In the genomic region with DNA sequence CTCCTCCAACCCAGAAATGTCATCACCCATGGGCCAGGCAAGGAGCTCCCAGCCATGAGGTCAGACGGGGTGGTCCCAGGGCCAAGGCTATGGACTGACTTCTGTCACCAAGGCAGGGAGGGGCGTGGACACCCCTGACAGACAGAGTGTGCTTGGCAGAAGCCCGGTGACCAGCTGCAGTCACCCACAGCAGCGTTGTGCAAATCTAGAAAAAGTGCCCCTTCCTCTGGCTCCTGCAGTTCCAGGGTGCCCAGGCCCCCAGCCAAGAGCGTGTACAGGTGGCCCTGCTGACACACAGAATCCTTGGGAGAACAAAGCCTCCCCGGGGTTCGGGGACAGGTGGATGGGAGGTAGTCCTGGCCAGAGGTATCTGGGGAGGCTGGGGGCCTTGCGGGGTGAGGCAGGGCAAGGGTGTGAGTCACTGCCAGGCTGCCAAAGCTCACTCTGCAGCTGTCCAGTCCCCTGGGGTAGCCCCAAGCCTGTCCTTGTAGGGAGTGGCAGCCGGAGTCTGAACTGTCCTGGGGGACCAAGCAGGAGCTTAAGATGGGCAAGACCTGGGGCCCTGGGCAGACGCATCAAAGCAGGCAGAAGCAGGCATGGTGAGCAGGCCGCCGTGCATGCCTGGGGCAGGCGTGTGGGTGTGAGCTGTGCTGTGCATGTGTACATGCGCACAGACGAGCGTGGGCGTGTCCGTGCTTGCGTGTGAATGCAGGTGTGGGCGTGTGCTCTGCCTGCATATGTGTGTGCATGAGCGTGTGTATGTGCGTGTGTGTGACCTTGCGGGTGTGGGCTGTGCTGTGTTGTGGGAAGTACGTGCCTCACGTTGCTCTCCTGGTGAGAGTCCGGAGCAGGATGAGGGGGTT, we compare ENCODE assay signal across 1 cellular context.
TF ChIP-seq lines count a peak whose summit lies in the region.

No MANE protein-coding gene starts in this region.

TF ChIP-seq in HepG2, 621 proteins besides CTCF, POLR2A, EP300 and RAD21 (continued from another document and continues in another):
- no peak for TF ChIP-seq KDM6A (CRISPR knock-in tag; IDR thresholded peaks at IDR 0.05; ENCODE audit: low read depth)
- TF ChIP-seq TOPORS (CRISPR knock-in tag; IDR thresholded peaks at IDR 0.05): no peak; the same call in 1 of the 2 replicates
- no peak for TF ChIP-seq ZNF850 (CRISPR knock-in tag; conservative IDR thresholded peaks at IDR 0.05)
- TF ChIP-seq PHF5A (CRISPR knock-in tag; IDR thresholded peaks at IDR 0.05; ENCODE audit: low read depth, unreplicated experiment): no peak
- TF ChIP-seq FOXA3 (CRISPR knock-in tag; IDR thresholded peaks at IDR 0.05): peak; percentile 45; the same call in 1 of the 2 replicates
- no peak for TF ChIP-seq ZKSCAN5 (CRISPR knock-in tag; IDR thresholded peaks at IDR 0.05)
- TF ChIP-seq, protein P1, sequence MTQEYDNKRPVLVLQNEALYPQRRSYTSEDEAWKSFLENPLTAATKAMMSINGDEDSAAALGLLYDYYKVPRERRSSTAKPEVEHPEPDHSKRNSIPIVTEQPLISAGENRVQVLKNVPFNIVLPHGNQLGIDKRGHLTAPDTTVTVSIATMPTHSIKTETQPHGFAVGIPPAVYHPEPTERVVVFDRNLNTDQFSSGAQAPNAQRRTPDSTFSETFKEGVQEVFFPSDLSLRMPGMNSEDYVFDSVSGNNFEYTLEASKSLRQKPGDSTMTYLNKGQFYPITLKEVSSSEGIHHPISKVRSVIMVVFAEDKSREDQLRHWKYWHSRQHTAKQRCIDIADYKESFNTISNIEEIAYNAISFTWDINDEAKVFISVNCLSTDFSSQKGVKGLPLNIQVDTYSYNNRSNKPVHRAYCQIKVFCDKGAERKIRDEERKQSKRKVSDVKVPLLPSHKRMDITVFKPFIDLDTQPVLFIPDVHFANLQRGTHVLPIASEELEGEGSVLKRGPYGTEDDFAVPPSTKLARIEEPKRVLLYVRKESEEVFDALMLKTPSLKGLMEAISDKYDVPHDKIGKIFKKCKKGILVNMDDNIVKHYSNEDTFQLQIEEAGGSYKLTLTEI (CRISPR knock-in tag; conservative IDR thresholded peaks at IDR 0.05): no peak
- TF ChIP-seq ZIK1 (CRISPR knock-in tag; IDR thresholded peaks at IDR 0.05; ENCODE audit: borderline replicate concordance, low read depth): no peak
- TF ChIP-seq, protein P2, sequence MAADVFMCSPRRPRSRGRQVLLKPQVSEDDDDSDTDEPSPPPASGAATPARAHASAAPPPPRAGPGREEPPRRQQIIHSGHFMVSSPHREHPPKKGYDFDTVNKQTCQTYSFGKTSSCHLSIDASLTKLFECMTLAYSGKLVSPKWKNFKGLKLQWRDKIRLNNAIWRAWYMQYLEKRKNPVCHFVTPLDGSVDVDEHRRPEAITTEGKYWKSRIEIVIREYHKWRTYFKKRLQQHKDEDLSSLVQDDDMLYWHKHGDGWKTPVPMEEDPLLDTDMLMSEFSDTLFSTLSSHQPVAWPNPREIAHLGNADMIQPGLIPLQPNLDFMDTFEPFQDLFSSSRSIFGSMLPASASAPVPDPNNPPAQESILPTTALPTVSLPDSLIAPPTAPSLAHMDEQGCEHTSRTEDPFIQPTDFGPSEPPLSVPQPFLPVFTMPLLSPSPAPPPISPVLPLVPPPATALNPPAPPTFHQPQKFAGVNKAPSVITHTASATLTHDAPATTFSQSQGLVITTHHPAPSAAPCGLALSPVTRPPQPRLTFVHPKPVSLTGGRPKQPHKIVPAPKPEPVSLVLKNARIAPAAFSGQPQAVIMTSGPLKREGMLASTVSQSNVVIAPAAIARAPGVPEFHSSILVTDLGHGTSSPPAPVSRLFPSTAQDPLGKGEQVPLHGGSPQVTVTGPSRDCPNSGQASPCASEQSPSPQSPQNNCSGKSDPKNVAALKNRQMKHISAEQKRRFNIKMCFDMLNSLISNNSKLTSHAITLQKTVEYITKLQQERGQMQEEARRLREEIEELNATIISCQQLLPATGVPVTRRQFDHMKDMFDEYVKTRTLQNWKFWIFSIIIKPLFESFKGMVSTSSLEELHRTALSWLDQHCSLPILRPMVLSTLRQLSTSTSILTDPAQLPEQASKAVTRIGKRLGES (CRISPR knock-in tag; IDR thresholded peaks at IDR 0.05; ENCODE audit: borderline replicate concordance): no peak
- TF ChIP-seq NR3C1 (CRISPR knock-in tag; IDR thresholded peaks at IDR 0.05): no peak
- TF ChIP-seq SP1 (IDR thresholded peaks at IDR 0.05): no peak
- TF ChIP-seq SP1 (CRISPR knock-in tag; IDR thresholded peaks at IDR 0.05): peak; percentile 75
- TF ChIP-seq, protein P3, sequence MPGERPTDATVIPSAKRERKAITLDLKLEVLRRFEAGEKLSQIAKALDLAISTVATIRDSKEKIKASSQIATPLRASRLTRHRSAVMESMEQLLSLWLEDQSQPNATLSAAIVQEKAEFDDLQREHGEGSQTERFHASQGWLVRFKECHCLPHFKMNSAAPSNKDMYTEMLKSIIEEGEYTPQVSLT (CRISPR knock-in tag; IDR thresholded peaks at IDR 0.05; ENCODE audit: borderline replicate concordance, low read depth): no peak
- TF ChIP-seq TBP (CRISPR knock-in tag; IDR thresholded peaks at IDR 0.05): no peak
- no peak for TF ChIP-seq ZNF543 (CRISPR knock-in tag; IDR thresholded peaks at IDR 0.05)
- TF ChIP-seq ZNF589 (CRISPR knock-in tag; conservative IDR thresholded peaks at IDR 0.05): 0 out of 2 replicates have a peak, but pooled peaks have one; percentile 50
- no peak for TF ChIP-seq ZNF20 (CRISPR knock-in tag; IDR thresholded peaks at IDR 0.05)
- peak; percentile 43; the same call in 1 of the 2 replicates for TF ChIP-seq POLR2AphosphoS5 (IDR thresholded peaks at IDR 0.05; ENCODE audit: low read depth, low read length)
- TF ChIP-seq CENPT (CRISPR knock-in tag; IDR thresholded peaks at IDR 0.05; ENCODE audit: low read depth): no peak
- TF ChIP-seq MTF2 (CRISPR knock-in tag; IDR thresholded peaks at IDR 0.05; ENCODE audit: borderline replicate concordance): no peak
- TF ChIP-seq BORCS8-MEF2B (CRISPR knock-in tag; IDR thresholded peaks at IDR 0.05): peak; percentile 0; the same call in 1 of the 2 replicates
- TF ChIP-seq NFIC (IDR thresholded peaks at IDR 0.05; ENCODE audit: low read length): no peak
- TF ChIP-seq RORA (CRISPR knock-in tag; IDR thresholded peaks at IDR 0.05): no peak
- TF ChIP-seq, protein P4, sequence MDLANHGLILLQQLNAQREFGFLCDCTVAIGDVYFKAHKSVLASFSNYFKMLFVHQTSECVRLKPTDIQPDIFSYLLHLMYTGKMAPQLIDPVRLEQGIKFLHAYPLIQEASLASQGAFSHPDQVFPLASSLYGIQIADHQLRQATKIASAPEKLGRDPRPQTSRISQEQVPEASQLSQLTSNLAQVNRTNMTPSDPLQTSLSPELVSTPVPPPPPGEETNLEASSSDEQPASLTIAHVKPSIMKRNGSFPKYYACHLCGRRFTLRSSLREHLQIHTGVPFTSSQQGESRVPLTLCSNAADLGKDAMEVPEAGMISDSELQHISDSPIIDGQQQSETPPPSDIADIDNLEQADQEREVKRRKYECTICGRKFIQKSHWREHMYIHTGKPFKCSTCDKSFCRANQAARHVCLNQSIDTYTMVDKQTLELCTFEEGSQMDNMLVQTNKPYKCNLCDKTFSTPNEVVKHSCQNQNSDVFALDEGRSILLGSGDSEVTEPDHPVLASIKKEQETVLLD (CRISPR knock-in tag; IDR thresholded peaks at IDR 0.05; ENCODE audit: low read depth): peak; percentile 47; the same call in 1 of the 2 replicates
- TF ChIP-seq, protein P5, sequence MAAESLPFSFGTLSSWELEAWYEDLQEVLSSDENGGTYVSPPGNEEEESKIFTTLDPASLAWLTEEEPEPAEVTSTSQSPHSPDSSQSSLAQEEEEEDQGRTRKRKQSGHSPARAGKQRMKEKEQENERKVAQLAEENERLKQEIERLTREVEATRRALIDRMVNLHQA (CRISPR knock-in tag; IDR thresholded peaks at IDR 0.05): no peak
- no peak for TF ChIP-seq TBL1XR1 (IDR thresholded peaks at IDR 0.05; ENCODE audit: borderline replicate concordance, low read length, partially characterized antibody)
- TF ChIP-seq CEBPB (IDR thresholded peaks at IDR 0.05; ENCODE audit: borderline replicate concordance, low read depth, low read length): no peak
- no peak for TF ChIP-seq MIER2 (CRISPR knock-in tag; IDR thresholded peaks at IDR 0.05)
- TF ChIP-seq PPARG (CRISPR knock-in tag; conservative IDR thresholded peaks at IDR 0.05): no peak
- no peak for TF ChIP-seq FLYWCH1 (CRISPR knock-in tag; IDR thresholded peaks at IDR 0.05)
- no peak for TF ChIP-seq XBP1 (CRISPR knock-in tag; IDR thresholded peaks at IDR 0.05)
- TF ChIP-seq ATAD3A (CRISPR knock-in tag; IDR thresholded peaks at IDR 0.05): no peak
- TF ChIP-seq MYC (CRISPR knock-in tag; IDR thresholded peaks at IDR 0.05; ENCODE audit: borderline replicate concordance): peak; percentile 49; the same call in 1 of the 2 replicates
- no peak for TF ChIP-seq GATAD1 (CRISPR knock-in tag; IDR thresholded peaks at IDR 0.05)
- TF ChIP-seq ZNF496 (CRISPR knock-in tag; IDR thresholded peaks at IDR 0.05; ENCODE audit: insufficient replicate concordance): no peak
- TF ChIP-seq, protein P6, sequence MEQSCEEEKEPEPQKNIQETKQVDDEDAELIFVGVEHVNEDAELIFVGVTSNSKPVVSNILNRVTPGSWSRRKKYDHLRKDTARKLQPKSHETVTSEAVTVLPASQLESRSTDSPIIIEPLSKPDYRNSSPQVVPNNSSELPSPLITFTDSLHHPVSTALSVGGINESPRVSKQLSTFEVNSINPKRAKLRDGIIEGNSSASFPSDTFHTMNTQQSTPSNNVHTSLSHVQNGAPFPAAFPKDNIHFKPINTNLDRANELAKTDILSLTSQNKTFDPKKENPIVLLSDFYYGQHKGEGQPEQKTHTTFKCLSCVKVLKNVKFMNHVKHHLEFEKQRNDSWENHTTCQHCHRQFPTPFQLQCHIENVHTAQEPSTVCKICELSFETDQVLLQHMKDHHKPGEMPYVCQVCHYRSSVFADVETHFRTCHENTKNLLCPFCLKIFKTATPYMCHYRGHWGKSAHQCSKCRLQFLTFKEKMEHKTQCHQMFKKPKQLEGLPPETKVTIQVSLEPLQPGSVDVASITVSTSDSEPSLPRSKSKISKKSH (CRISPR knock-in tag; IDR thresholded peaks at IDR 0.05; ENCODE audit: borderline replicate concordance): 0 out of 2 replicates have a peak, but pooled peaks have one; percentile 8
- TF ChIP-seq SOX5 (CRISPR knock-in tag; IDR thresholded peaks at IDR 0.05; ENCODE audit: borderline replicate concordance): peak; percentile 24; the same call in 1 of the 2 replicates
- TF ChIP-seq REL (CRISPR knock-in tag; conservative IDR thresholded peaks at IDR 0.05): 0 out of 2 replicates have a peak, but pooled peaks have one; percentile 48
- TF ChIP-seq, protein P7, sequence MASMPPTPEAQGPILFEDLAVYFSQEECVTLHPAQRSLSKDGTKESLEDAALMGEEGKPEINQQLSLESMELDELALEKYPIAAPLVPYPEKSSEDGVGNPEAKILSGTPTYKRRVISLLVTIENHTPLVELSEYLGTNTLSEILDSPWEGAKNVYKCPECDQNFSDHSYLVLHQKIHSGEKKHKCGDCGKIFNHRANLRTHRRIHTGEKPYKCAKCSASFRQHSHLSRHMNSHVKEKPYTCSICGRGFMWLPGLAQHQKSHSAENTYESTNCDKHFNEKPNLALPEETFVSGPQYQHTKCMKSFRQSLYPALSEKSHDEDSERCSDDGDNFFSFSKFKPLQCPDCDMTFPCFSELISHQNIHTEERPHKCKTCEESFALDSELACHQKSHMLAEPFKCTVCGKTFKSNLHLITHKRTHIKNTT (CRISPR knock-in tag; IDR thresholded peaks at IDR 0.05): no peak
- TF ChIP-seq, protein P8, sequence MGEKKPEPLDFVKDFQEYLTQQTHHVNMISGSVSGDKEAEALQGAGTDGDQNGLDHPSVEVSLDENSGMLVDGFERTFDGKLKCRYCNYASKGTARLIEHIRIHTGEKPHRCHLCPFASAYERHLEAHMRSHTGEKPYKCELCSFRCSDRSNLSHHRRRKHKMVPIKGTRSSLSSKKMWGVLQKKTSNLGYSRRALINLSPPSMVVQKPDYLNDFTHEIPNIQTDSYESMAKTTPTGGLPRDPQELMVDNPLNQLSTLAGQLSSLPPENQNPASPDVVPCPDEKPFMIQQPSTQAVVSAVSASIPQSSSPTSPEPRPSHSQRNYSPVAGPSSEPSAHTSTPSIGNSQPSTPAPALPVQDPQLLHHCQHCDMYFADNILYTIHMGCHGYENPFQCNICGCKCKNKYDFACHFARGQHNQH (CRISPR knock-in tag; IDR thresholded peaks at IDR 0.05): no peak
- TF ChIP-seq, protein P9, sequence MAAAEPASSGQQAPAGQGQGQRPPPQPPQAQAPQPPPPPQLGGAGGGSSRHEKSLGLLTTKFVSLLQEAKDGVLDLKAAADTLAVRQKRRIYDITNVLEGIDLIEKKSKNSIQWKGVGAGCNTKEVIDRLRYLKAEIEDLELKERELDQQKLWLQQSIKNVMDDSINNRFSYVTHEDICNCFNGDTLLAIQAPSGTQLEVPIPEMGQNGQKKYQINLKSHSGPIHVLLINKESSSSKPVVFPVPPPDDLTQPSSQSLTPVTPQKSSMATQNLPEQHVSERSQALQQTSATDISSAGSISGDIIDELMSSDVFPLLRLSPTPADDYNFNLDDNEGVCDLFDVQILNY (CRISPR knock-in tag; conservative IDR thresholded peaks at IDR 0.05): no peak
- 0 out of 2 replicates have a peak, but pooled peaks have one; percentile 14 for TF ChIP-seq RFX5 (IDR thresholded peaks at IDR 0.05; ENCODE audit: low read depth, low read length)
- TF ChIP-seq, protein P10, sequence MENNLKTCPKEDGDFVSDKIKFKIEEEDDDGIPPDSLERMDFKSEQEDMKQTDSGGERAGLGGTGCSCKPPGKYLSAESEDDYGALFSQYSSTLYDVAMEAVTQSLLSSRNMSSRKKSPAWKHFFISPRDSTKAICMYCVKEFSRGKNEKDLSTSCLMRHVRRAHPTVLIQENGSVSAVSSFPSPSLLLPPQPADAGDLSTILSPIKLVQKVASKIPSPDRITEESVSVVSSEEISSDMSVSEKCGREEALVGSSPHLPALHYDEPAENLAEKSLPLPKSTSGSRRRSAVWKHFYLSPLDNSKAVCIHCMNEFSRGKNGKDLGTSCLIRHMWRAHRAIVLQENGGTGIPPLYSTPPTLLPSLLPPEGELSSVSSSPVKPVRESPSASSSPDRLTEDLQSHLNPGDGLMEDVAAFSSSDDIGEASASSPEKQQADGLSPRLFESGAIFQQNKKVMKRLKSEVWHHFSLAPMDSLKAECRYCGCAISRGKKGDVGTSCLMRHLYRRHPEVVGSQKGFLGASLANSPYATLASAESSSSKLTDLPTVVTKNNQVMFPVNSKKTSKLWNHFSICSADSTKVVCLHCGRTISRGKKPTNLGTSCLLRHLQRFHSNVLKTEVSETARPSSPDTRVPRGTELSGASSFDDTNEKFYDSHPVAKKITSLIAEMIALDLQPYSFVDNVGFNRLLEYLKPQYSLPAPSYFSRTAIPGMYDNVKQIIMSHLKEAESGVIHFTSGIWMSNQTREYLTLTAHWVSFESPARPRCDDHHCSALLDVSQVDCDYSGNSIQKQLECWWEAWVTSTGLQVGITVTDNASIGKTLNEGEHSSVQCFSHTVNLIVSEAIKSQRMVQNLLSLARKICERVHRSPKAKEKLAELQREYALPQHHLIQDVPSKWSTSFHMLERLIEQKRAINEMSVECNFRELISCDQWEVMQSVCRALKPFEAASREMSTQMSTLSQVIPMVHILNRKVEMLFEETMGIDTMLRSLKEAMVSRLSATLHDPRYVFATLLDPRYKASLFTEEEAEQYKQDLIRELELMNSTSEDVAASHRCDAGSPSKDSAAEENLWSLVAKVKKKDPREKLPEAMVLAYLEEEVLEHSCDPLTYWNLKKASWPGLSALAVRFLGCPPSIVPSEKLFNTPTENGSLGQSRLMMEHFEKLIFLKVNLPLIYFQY (CRISPR knock-in tag; IDR thresholded peaks at IDR 0.05; ENCODE audit: borderline replicate concordance): no peak
- TF ChIP-seq ZNF709 (CRISPR knock-in tag; IDR thresholded peaks at IDR 0.05): no peak
